In the genomic region with DNA sequence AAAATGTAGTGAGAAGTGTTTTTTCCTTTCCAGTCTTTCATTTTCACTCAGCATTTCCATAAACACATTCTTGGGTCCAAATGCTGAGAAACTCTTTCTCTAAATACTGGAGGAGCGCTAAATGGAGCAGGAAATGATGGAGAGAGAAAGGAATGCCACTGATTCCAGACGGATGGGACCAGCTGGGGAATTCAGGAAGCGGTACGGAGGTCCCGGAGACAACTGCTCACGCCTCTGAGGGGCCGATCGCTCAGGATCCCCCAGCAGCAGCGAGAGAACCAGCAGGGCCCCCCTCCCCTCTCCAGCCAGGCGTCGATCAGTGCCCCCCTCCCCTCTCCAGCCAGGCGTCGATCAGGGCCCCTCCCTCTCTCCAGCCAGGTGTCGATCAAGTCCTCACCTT, we compare ENCODE assay signal across 8 cellular contexts. TPM values are rescaled to one million over a fixed set of nuclear protein-coding genes. Genes with fewer than 3 reads are reported as not detected.
DNase-seq lines count a peak whose midpoint lies in the region; ATAC-seq and TF ChIP-seq lines count a peak whose summit lies in the region.

No MANE protein-coding gene starts in this region.

- TF ChIP-seq CTCF in mammary epithelial cell (conservative IDR thresholded peaks at IDR 0.05 in 1 of 2, IDR thresholded peaks at IDR 0.05 in 1 of 2; ENCODE audit: extremely low read depth in 1 of 2, insufficient read depth in 1 of 2, low read depth in 1 of 2, low read length in 2 of 2) = no peak

- H3K79me2 ChIP-seq in mammary epithelial cell (ENCODE audit: insufficient read depth, low read length) = peaks cover 3% of the 10 kb centered on the region

- H3K27ac ChIP-seq in mammary epithelial cell (ENCODE audit: insufficient read depth, low read depth, low read length) = no peak overlapping the region
- H3K27ac ChIP-seq in thymus (ENCODE audit: low read depth) = peak overlapping the region; percentile 52

- H3K36me3 Mint-ChIP-seq in activated T-cell treated with anti-CD3 and anti-CD28 coated beads, Interleukin-2, amount 50 U/mL, for 4 hours (ENCODE audit: insufficient read depth) = peaks cover 17% of the 10 kb centered on the region

- H3K27me3 ChIP-seq in mammary epithelial cell (ENCODE audit: insufficient read depth, low read length) (no peaks in the 10 kb centered on the region), thymus (ENCODE audit: control insufficient read depth, insufficient read depth) (no peaks in the 10 kb centered on the region)

- no peaks in the 10 kb centered on the region for H3K27me3 Mint-ChIP-seq in activated T-cell treated with anti-CD3 and anti-CD28 coated beads, Interleukin-2, amount 50 U/mL, for 4 hours (ENCODE audit: low read depth)

- intact Hi-C loops in mammary epithelial cell (cut with micrococcal nuclease) = no loop called here

- ATAC-seq in activated T-cell treated with anti-CD3 and anti-CD28 coated beads, Interleukin-2, amount 50 U/mL, for 4 hours = no peak
- no peak for ATAC-seq in GM18861 (IDR thresholded peaks at IDR 0.05; ENCODE audit: unreplicated experiment)
- no peak for ATAC-seq in HG03432 (IDR thresholded peaks at IDR 0.05; ENCODE audit: unreplicated experiment)

- DNase-seq in activated T-cell treated with anti-CD3 and anti-CD28 coated beads, Interleukin-2, amount 50 U/mL, for 4 hours = no peak
- DNase-seq in activated T-cell treated with anti-CD3 and anti-CD28 coated beads, Interleukin-2, amount 50 U/mL, for 1 hour = no peak
- DNase-seq in mammary epithelial cell = peak; percentile 30
- peak; percentile 80 for DNase-seq in kidney glomerular epithelial cell (lab: John Stamatoyannopoulos, UW)
- no peak for DNase-seq in NCI-H1417 treated with DMSO at 0.1 percent for 48 hours (lab: John Stamatoyannopoulos, UW)

- H3K4me1 ChIP-seq in mammary epithelial cell (ENCODE audit: insufficient read depth, low read length) (peaks cover 11% of the 10 kb centered on the region), thymus (ENCODE audit: control insufficient read depth, insufficient read depth, low read length) (no peaks in the 10 kb centered on the region)

- dilution Hi-C loops in mammary epithelial cell (cut with HindIII; ENCODE audit: low sequenced_read_pairs) = no loop called here

- H3K4me3 ChIP-seq in mammary epithelial cell (replicated peaks in 1 of 3; ENCODE audit: insufficient read depth in 1 of 3, low read depth in 2 of 3, low read length in 3 of 3) = peak overlapping the region in 1 of 3 experiments; percentile 14
- H3K4me3 ChIP-seq in thymus (ENCODE audit: low read length) = no peak overlapping the region

- CTCF ChIA-PET in mammary epithelial cell (lab: Charles Lee; ENCODE audit: low non-redundant PET) = no interaction called here

- H3K9me3 ChIP-seq in mammary epithelial cell (replicated peaks; ENCODE audit: insufficient read depth, low read length) (no peaks in the 10 kb centered on the region), thymus (ENCODE audit: control insufficient read depth) (no peaks in the 10 kb centered on the region)

- H3K9me3 Mint-ChIP-seq in activated T-cell treated with anti-CD3 and anti-CD28 coated beads, Interleukin-2, amount 50 U/mL, for 4 hours = no peaks in the 10 kb centered on the region

- H3K9ac ChIP-seq in mammary epithelial cell (ENCODE audit: insufficient read depth, low read length) = no peak overlapping the region

- no TSS peak for BruUV-seq in mammary epithelial cell (replicated peaks; lab: Mats Ljungman, UMichigan)

- in situ Hi-C loops in mammary epithelial cell (cut with MboI; ENCODE audit: low sequenced_read_pairs in 2 of 2) = no loop called here

- H3K36me3 ChIP-seq in mammary epithelial cell (ENCODE audit: insufficient read depth, low read length) (no peaks in the 10 kb centered on the region), thymus (ENCODE audit: control insufficient read depth, insufficient read depth) (peaks cover 8% of the 10 kb centered on the region)

- 2% methylated on average over 7 of the region's 14 CpGs for WGBS in mammary epithelial cell (ENCODE audit: low coverage, missing lambda C conversion rate)
- WGBS in thymus = 58% methylated on average over 14 of the region's 14 CpGs

- H3K4me3 Mint-ChIP-seq in activated T-cell treated with anti-CD3 and anti-CD28 coated beads, Interleukin-2, amount 50 U/mL, for 4 hours = peak overlapping the region; percentile 67

- H2AFZ ChIP-seq in mammary epithelial cell (ENCODE audit: low read depth, low read length) = peak overlapping the region; percentile 82

- peak overlapping the region; percentile 71 for H3K4me2 ChIP-seq in mammary epithelial cell (ENCODE audit: insufficient read depth, low read depth, low read length)

- H4K20me1 ChIP-seq in mammary epithelial cell (ENCODE audit: insufficient read depth, low read length) = no peaks in the 10 kb centered on the region

- H3K4me1 Mint-ChIP-seq in activated T-cell treated with anti-CD3 and anti-CD28 coated beads, Interleukin-2, amount 50 U/mL, for 4 hours (ENCODE audit: low read depth) = peaks cover 72% of the 10 kb centered on the region

RNA-seq across cellular contexts. Expression of gene RASA3, which starts 13.2 kb away (rescaled TPM):
- total RNA-seq in activated T-cell treated with anti-CD3 and anti-CD28 coated beads, Interleukin-2, amount 50 U/mL, for 4 hours = 10 to 100 TPM; 23.7 to 28.7 (median 26.6) TPM
- total RNA-seq in mammary epithelial cell = 1 to 10 TPM; 5.2 to 8.4 TPM
- polyA plus RNA-seq in mammary epithelial cell (4.0 TPM), thymus (23.8 TPM)
- 2.5 TPM for polyA minus RNA-seq in mammary epithelial cell

RNA-seq across cellular contexts. Expression of gene CFAP97D2, which starts 59.9 kb away (rescaled TPM):
- not detected for total RNA-seq in activated T-cell treated with anti-CD3 and anti-CD28 coated beads, Interleukin-2, amount 50 U/mL, for 4 hours
- total RNA-seq in mammary epithelial cell = not detected
- polyA plus RNA-seq in mammary epithelial cell (not detected), thymus (0.34 TPM)
- polyA minus RNA-seq in mammary epithelial cell = not detected

Comparison
In these comparisons a context has a peak if more than half of its experiments do, and no peak if none do; other contexts are left out.
1. DNase-seq: peak in mammary epithelial cell (single experiment) and kidney glomerular epithelial cell (single experiment); none in activated T-cell treated with anti-CD3 and anti-CD28 coated beads, Interleukin-2, amount 50 U/mL, for 4 hours (single experiment), activated T-cell treated with anti-CD3 and anti-CD28 coated beads, Interleukin-2, amount 50 U/mL, for 1 hour (single experiment) and NCI-H1417 treated with DMSO at 0.1 percent for 48 hours (single experiment).